In the genomic region with DNA sequence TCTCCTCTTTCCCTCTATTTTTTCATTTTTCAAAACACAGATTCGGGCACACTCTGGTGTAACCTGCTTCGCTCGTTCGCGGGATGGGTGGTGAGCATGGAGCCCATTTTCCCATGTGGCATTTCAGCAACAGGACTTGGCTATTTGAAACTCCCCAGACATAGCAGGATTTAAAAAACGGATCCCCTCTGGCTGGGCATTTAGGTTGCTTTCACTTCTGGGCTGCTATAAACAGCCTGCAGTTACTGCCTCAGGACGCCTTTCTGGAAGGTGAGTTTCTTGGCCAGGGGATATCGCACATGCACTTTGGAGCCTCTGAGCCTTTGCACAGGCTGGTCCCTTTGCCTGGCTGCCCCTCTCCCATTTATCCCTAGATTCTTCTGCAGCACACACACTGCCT, we compare ENCODE assay signal across 6 cellular contexts. TPM values are rescaled to one million over a fixed set of nuclear protein-coding genes. Genes with fewer than 3 reads are reported as not detected.
"Had no signal": no experiment of that assay in that cellular context is flagged by ENCODE, and none has a peak within 500 bp of the region (broad histone marks: within the 10 kb centered on the region; RNA-seq: fewer than 3 reads in every experiment).

No MANE protein-coding gene starts in this region.

- H3K27ac ChIP-seq: GM23248 had no signal

- DNase-seq: GM23248, GOT3 had no signal

- H3K4me1 ChIP-seq: HAP-1 had no signal

- H3K36me3 ChIP-seq: HAP-1 had no signal

- H3K9me3 ChIP-seq: HAP-1 had no signal

- H3K4me3 ChIP-seq: GM23248, HAP-1 had no signal

- H3K9ac ChIP-seq: GM23248 had no signal

RNA-seq across cellular contexts. Expression of a gene that starts 2.8 kb away (rescaled TPM):
- total RNA-seq: GM23248, H4, HT-29 had no signal
- polyA plus RNA-seq: GM23248, IgD-negative memory B cell had no signal
